Comparison of ENCODE assay signal across 20 cellular contexts in genomic region chr3:2420919-2421318, GRCh38.
A peak's percentile ranks its signal among the peaks of the same experiment; 100 is the strongest.
DNase-seq lines count a peak whose midpoint lies in the region; ATAC-seq, FAIRE-seq and TF ChIP-seq lines count a peak whose summit lies in the region.
"Had no signal": no experiment of that assay in that cellular context is flagged by ENCODE, and none has a peak within 500 bp of the region (broad histone marks: within the 10 kb centered on the region; RNA-seq: fewer than 3 reads in every experiment).

No MANE protein-coding gene starts in this region.

- no CpG with 5 or more reads among the region's 3 CpGs for WGBS in H9 (ENCODE audit: extremely low coverage, insufficient read length, low lambda C conversion rate)

- DNase-seq in H9 (peak; percentile 62), iPS-NIHi11 (ENCODE audit: low spot score) (peak; percentile 6), lower lobe of right lung (peak; percentile 53), urothelium cell line (ENCODE audit: low spot score) (peak; percentile 9), GM10266 (ENCODE audit: extremely low spot score) (no peak)
- DNase-seq in activated naive CD4-positive, alpha-beta T cell (lab: John Stamatoyannopoulos, UW): no peak
- DNase-seq: BE2C, EL, MV-4-11, NCI-H1105 treated with DMSO at 0.1 percent for 48 hours, NCI-H1694, NCI-H2081 treated with DMSO at 0.1 percent for 48 hours, NCI-H446 treated with DMSO at 0.1 percent for 48 hours, NCI-H526 treated with DMSO at 0.1 percent for 48 hours, PC-3, SHP77 had no signal

- no peak overlapping the region for H2BK5ac ChIP-seq in H9 (ENCODE audit: insufficient read length, low read length)

- intact Hi-C loops in lower lobe of right lung (cut with DNase I): no loop called here

- H3T11ph ChIP-seq in H9 (ENCODE audit: low read length): no peak overlapping the region

- H3K36me3 Mint-ChIP-seq in H9 (ENCODE audit: insufficient read depth in 1 of 3, low read depth in 3 of 3): peaks cover 0 to 11% (median 0%) of the 10 kb centered on the region in 3 experiments; a peak in 3 of 7 replicates
- H3K36me3 Mint-ChIP-seq: IgD-negative memory B cell had no signal

- no peak overlapping the region for H2AFZ ChIP-seq in H9 (ENCODE audit: low read length)

- peaks cover 7 to 11% of the 10 kb centered on the region in 2 experiments for H3K9me3 Mint-ChIP-seq in H9

- H3K4me3 Mint-ChIP-seq in H9: no peak overlapping the region
- H3K4me3 Mint-ChIP-seq: IgD-negative memory B cell had no signal

- H3K27ac ChIP-seq in H9 (ENCODE audit: insufficient read length, low read depth, low read length): no peak overlapping the region
- H3K27ac ChIP-seq in lower lobe of right lung: no peak overlapping the region
- H3K27ac ChIP-seq: A549 had no signal

- no peaks in the 10 kb centered on the region for H3K36me3 ChIP-seq in lower lobe of right lung
- H3K36me3 ChIP-seq: BE2C had no signal

- no peaks in the 10 kb centered on the region for H3K79me2 ChIP-seq in H9 (ENCODE audit: insufficient read depth, low read length)

- H3K79me1 ChIP-seq in H9 (ENCODE audit: insufficient read depth, low read depth, low read length, poor library complexity, severe bottlenecking): no peaks in the 10 kb centered on the region

- no peak overlapping the region for H4K8ac ChIP-seq in H9 (replicated peaks; ENCODE audit: insufficient read length, low read depth, low read length)

- peak overlapping the region in 2 of 3 experiments; percentile 18 to 46; a peak in 4 of 7 replicates for H3K27ac Mint-ChIP-seq in H9
- H3K27ac Mint-ChIP-seq: IgD-negative memory B cell had no signal

- no peak overlapping the region for H4K5ac ChIP-seq in H9 (ENCODE audit: insufficient read length, low read depth, low read length)

- ATAC-seq in lower lobe of right lung (peak; percentile 98), GM19455 (IDR thresholded peaks at IDR 0.05; ENCODE audit: unreplicated experiment) (no peak)
- ATAC-seq: A549, HCT116, PC-3 had no signal

- no peaks in the 10 kb centered on the region for H3K23me2 ChIP-seq in H9 (ENCODE audit: insufficient read length, low read depth, low read length, poor library complexity, severe bottlenecking)

- H3K9me3 ChIP-seq in H9 (ENCODE audit: control insufficient read depth, low read depth, low read length) (no peaks in the 10 kb centered on the region), lower lobe of right lung (no peaks in the 10 kb centered on the region)
- H3K9me3 ChIP-seq: A549, BE2C had no signal

- H2BK120ac ChIP-seq in H9 (ENCODE audit: low read depth, low read length, poor library complexity, severe bottlenecking): no peak overlapping the region

- H3K9ac ChIP-seq in H9 (ENCODE audit: extremely low read depth, insufficient read length, low read length): no peak overlapping the region

- no peak for TF ChIP-seq CTCF in H9 (conservative IDR thresholded peaks at IDR 0.05)
- TF ChIP-seq CTCF in lower lobe of right lung (IDR thresholded peaks at IDR 0.05): no peak
- TF ChIP-seq CTCF in GM10266 (IDR thresholded peaks at IDR 0.05; ENCODE audit: control insufficient read depth, insufficient read depth, low read depth, missing control alignments): no peak

- no peak overlapping the region for H3K4ac ChIP-seq in H9 (ENCODE audit: low read depth, low read length)

- H3K23ac ChIP-seq in H9 (ENCODE audit: insufficient read length, low read depth, low read length): no peak overlapping the region

- H3K27me3 Mint-ChIP-seq in H9 (ENCODE audit: low read depth): no peaks in the 10 kb centered on the region
- H3K27me3 Mint-ChIP-seq: IgD-negative memory B cell had no signal

- no peaks in the 10 kb centered on the region for H4K20me1 ChIP-seq in H9 (ENCODE audit: control insufficient read depth, insufficient read depth, insufficient read length)

- no peak overlapping the region for H3K18ac ChIP-seq in H9 (ENCODE audit: insufficient read length, low read depth, low read length)

- peaks cover 10 to 13% of the 10 kb centered on the region in 2 experiments for H3K4me1 Mint-ChIP-seq in H9
- H3K4me1 Mint-ChIP-seq: IgD-negative memory B cell had no signal

- no peak overlapping the region for H4K91ac ChIP-seq in H9 (ENCODE audit: insufficient read length, low read depth, low read length)

- no peak overlapping the region for H2BK20ac ChIP-seq in H9 (ENCODE audit: low read depth, low read length, poor library complexity, severe bottlenecking)

- H2BK15ac ChIP-seq in H9 (ENCODE audit: low read depth, low read length): no peak overlapping the region

- H3K4me1 ChIP-seq in H9 (ENCODE audit: insufficient read depth, low read length) (peaks cover 8% of the 10 kb centered on the region), lower lobe of right lung (no peaks in the 10 kb centered on the region)
- H3K4me1 ChIP-seq: A549 had no signal

- H3K56ac ChIP-seq in H9 (ENCODE audit: insufficient read length, low read depth, low read length): no peak overlapping the region

- H2AK5ac ChIP-seq in H9 (ENCODE audit: insufficient read length, low read length): no peak overlapping the region

- H3K27me3 ChIP-seq in H9 (ENCODE audit: insufficient read depth, low read length): no peaks in the 10 kb centered on the region
- H3K27me3 ChIP-seq in lower lobe of right lung (ENCODE audit: low read depth): no peaks in the 10 kb centered on the region
- H3K27me3 ChIP-seq: BE2C had no signal

- no peak overlapping the region for H3K4me2 ChIP-seq in H9 (ENCODE audit: insufficient read depth, insufficient read length, low read length)
- H3K4me2 ChIP-seq: A549 had no signal

- no peak overlapping the region for H3K4me3 ChIP-seq in lower lobe of right lung
- H3K4me3 ChIP-seq: A549 had no signal

- no peak overlapping the region for H2BK12ac ChIP-seq in H9 (ENCODE audit: insufficient read length, low read depth, low read length)

- FAIRE-seq in urothelium cell line (lab: Jason Lieb, UNC): no peak
- FAIRE-seq: A549 had no signal

- no peak overlapping the region for H3K14ac ChIP-seq in H9 (ENCODE audit: insufficient read depth, low read length)

Comparison
In these comparisons a context has a peak if more than half of its experiments do, and no peak if none do; other contexts are left out.
1. DNase-seq: peak in H9 (single experiment), iPS-NIHi11 (single experiment), lower lobe of right lung (single experiment) and urothelium cell line (single experiment); none in GM10266 (single experiment) and activated naive CD4-positive, alpha-beta T cell (0 of 4).